In genomic region chr7:141715794-141716689, GRCh38 we compare ENCODE assay signal across 27 cellular contexts. TPM values are rescaled to one million over a fixed set of nuclear protein-coding genes. Genes with fewer than 3 reads are reported as not detected.
"Had no signal": no experiment of that assay in that cellular context is flagged by ENCODE, and none has a peak within 500 bp of the region (broad histone marks: within the 10 kb centered on the region; RNA-seq: fewer than 3 reads in every experiment).

No MANE protein-coding gene starts in this region.

- H3K9me3 ChIP-seq: adrenal gland, body of pancreas, colonic mucosa, ovary, prostate gland, sigmoid colon, stomach, tibial artery had no signal

- H3K27me3 ChIP-seq: adrenal gland, body of pancreas, colonic mucosa, ovary, sigmoid colon, stomach, tibial artery had no signal

- DNase-seq: activated B cell treated with CpG ODN at 0.5 μM for 24 hours; activated effector memory CD4-positive, alpha-beta T cell treated with Interleukin-2 at 50 U/mL for 16 hours; activated naive CD4-positive, alpha-beta T cell treated with Interleukin-2 at 50 U/mL for 16 hours; activated T-cell treated with anti-CD3 and anti-CD28 coated beads for 4 hours; activated T-cell treated with anti-CD3 and anti-CD28 coated beads, Interleukin-2, amount 50 U/mL, for 72 hours; adrenal gland; aorta; body of pancreas; colonic mucosa; effector memory CD4-positive, alpha-beta T cell; left colon; mammary epithelial cell; naive B cell; nephron progenitor cell; ovary; retina; sigmoid colon; small intestine; stimulated activated CD4-positive, alpha-beta T cell treated with anti-CD3 and anti-CD28 coated beads, Interleukin-4, amount 100 ng/mL, for 4 hours; stimulated activated CD8-positive, alpha-beta memory T cell treated with anti-CD3 and anti-CD28 coated beads, Interleukin-4, amount 100 ng/mL, for 48 hours; stomach; T-helper 2 cell; tibial artery had no signal

- H3K27ac ChIP-seq: adrenal gland, body of pancreas, colonic mucosa, ovary, prostate gland, sigmoid colon, stomach, tibial artery had no signal

- H3K4me1 ChIP-seq: adrenal gland, body of pancreas, colonic mucosa, prostate gland, sigmoid colon, stomach, tibial artery had no signal

- ATAC-seq: activated T-cell treated with anti-CD3 and anti-CD28 coated beads, Interleukin-2, amount 50 U/mL, for 72 hours; body of pancreas; left colon; stimulated activated memory B cell treated with anti-CD40 and anti-IgM and Interleukin-4, amounts not matched to agents 10 μg/mL and 1 μg/mL and 100 μg/mL, for 72 hours had no signal

- H3K36me3 ChIP-seq: adrenal gland, colonic mucosa, ovary, prostate gland, sigmoid colon had no signal

- H3K4me3 ChIP-seq: adrenal gland, body of pancreas, colonic mucosa, ovary, prostate gland, sigmoid colon, stomach, tibial artery had no signal

RNA-seq across cellular contexts. Expression of gene WEE2, which starts 7.9 kb away (rescaled TPM):
- polyA plus RNA-seq: aorta, keratinocyte, liver, mammary epithelial cell, small intestine, stomach had no signal

RNA-seq across cellular contexts. Expression of gene TAS2R3, which starts 47.9 kb away (rescaled TPM):
- polyA plus RNA-seq: adrenal gland, liver, mammary epithelial cell, stomach had no signal
